1 cellular context compared by ENCODE assay signal in genomic region chr11:104691129-104691528, GRCh38.
TF ChIP-seq lines count a peak whose summit lies in the region.

No MANE protein-coding gene starts in this region.

TF ChIP-seq in HepG2, 621 proteins besides CTCF, POLR2A, EP300 and RAD21 (continued from another document):
- TF ChIP-seq ZBTB40 (IDR thresholded peaks at IDR 0.05), result peak; percentile 63
- TF ChIP-seq ZBTB40 (CRISPR knock-in tag; IDR thresholded peaks at IDR 0.05), result no peak
- TF ChIP-seq, protein P1, sequence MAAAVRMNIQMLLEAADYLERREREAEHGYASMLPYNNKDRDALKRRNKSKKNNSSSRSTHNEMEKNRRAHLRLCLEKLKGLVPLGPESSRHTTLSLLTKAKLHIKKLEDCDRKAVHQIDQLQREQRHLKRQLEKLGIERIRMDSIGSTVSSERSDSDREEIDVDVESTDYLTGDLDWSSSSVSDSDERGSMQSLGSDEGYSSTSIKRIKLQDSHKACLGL (CRISPR knock-in tag; IDR thresholded peaks at IDR 0.05), result no peak
